12 cellular contexts compared by ENCODE assay signal in genomic region chr1:214187152-214187900, GRCh38.
DNase-seq lines count a peak whose midpoint lies in the region; ATAC-seq and TF ChIP-seq lines count a peak whose summit lies in the region.
"Had no signal": no experiment of that assay in that cellular context is flagged by ENCODE, and none has a peak within 500 bp of the region (broad histone marks: within the 10 kb centered on the region; RNA-seq: fewer than 3 reads in every experiment).

No MANE protein-coding gene starts in this region.

- no peaks in the 10 kb centered on the region for H3K36me3 Mint-ChIP-seq in CD8-positive, alpha-beta T cell
- H3K36me3 Mint-ChIP-seq: activated naive CD8-positive, alpha-beta T cell had no signal

- peaks cover 4% of the 10 kb centered on the region for H3K9me3 Mint-ChIP-seq in CD8-positive, alpha-beta T cell

- H3K4me2 ChIP-seq in osteoblast (ENCODE audit: insufficient read depth, low read length), result peak overlapping the region; percentile 37
- H3K4me2 ChIP-seq: KMS-11 had no signal

- H3K4me1 Mint-ChIP-seq in CD8-positive, alpha-beta T cell (ENCODE audit: low read depth), result peaks cover 6% of the 10 kb centered on the region

- H3K4me1 ChIP-seq in osteoblast (ENCODE audit: insufficient read depth, low read length) (no peaks in the 10 kb centered on the region), lower lobe of right lung (peaks cover 8% of the 10 kb centered on the region)
- no peaks in the 10 kb centered on the region for H3K4me1 ChIP-seq in CD8-positive, alpha-beta T cell (ENCODE audit: insufficient read depth, low read length)

- DNase-seq in D341Med (ENCODE audit: low spot score), result peak; percentile 87
- peak; percentile 12 for DNase-seq in NCI-H748 treated with DMSO at 0.1 percent for 48 hours (lab: John Stamatoyannopoulos, UW)
- DNase-seq in fibroblast of the aortic adventitia (ENCODE audit: low read depth), result no peak
- DNase-seq in osteoblast (ENCODE audit: insufficient read length, low spot score, missing footprints), result no peak
- no peak for DNase-seq in CD8-positive, alpha-beta T cell
- DNase-seq in activated CD8-positive, alpha-beta memory T cell treated with anti-CD3 and anti-CD28 coated beads, Interleukin-2, amount 50 U/mL, for 48 hours, result no peak
- no peak for DNase-seq in lower lobe of right lung
- DNase-seq in EL, result no peak
- DNase-seq: SW 1271 had no signal

- H3K79me2 ChIP-seq in osteoblast (ENCODE audit: insufficient read depth, low read length), result no peaks in the 10 kb centered on the region

- no peak for TF ChIP-seq CTCF in fibroblast of the aortic adventitia (IDR thresholded peaks at IDR 0.05; ENCODE audit: insufficient read depth, low read length)
- TF ChIP-seq CTCF in osteoblast (IDR thresholded peaks at IDR 0.05; ENCODE audit: extremely low read depth, low read depth, low read length), result no peak
- TF ChIP-seq CTCF in CD8-positive, alpha-beta T cell (IDR thresholded peaks at IDR 0.05), result no peak
- no peak for TF ChIP-seq CTCF in lower lobe of right lung (IDR thresholded peaks at IDR 0.05)

- H3K4me3 Mint-ChIP-seq in CD8-positive, alpha-beta T cell, result no peak overlapping the region
- H3K4me3 Mint-ChIP-seq: activated naive CD8-positive, alpha-beta T cell had no signal

- H3K4me3 ChIP-seq in fibroblast of the aortic adventitia (ENCODE audit: low read depth, low read length), result peak overlapping the region; percentile 44
- H3K4me3 ChIP-seq in osteoblast (ENCODE audit: insufficient read depth, low read length), result peak overlapping the region; percentile 47
- H3K4me3 ChIP-seq in CD8-positive, alpha-beta T cell (ENCODE audit: low read depth, low read length), result no peak overlapping the region
- no peak overlapping the region for H3K4me3 ChIP-seq in lower lobe of right lung
- H3K4me3 ChIP-seq: HAP-1 had no signal

- H3K27ac ChIP-seq in osteoblast (ENCODE audit: low read depth, low read length), result no peak overlapping the region
- no peak overlapping the region for H3K27ac ChIP-seq in CD8-positive, alpha-beta T cell (ENCODE audit: low read depth, low read length)
- no peak overlapping the region for H3K27ac ChIP-seq in lower lobe of right lung
- H3K27ac ChIP-seq: KMS-11 had no signal

- no peak for ATAC-seq in CD8-positive, alpha-beta T cell
- no peak for ATAC-seq in lower lobe of right lung

- peak overlapping the region; percentile 57 for H2AFZ ChIP-seq in osteoblast (ENCODE audit: low read length)

- no peaks in the 10 kb centered on the region for H3K9me3 ChIP-seq in osteoblast (ENCODE audit: low read depth, low read length)
- no peaks in the 10 kb centered on the region for H3K9me3 ChIP-seq in CD8-positive, alpha-beta T cell (ENCODE audit: low read length)
- no peaks in the 10 kb centered on the region for H3K9me3 ChIP-seq in lower lobe of right lung
- H3K9me3 ChIP-seq: HAP-1 had no signal

- intact Hi-C loops in CD8-positive, alpha-beta T cell (cut with DNase I, micrococcal nuclease), result no loop called here
- intact Hi-C loops in lower lobe of right lung (cut with DNase I), result no loop called here

- peaks cover 48% of the 10 kb centered on the region for H3K27me3 Mint-ChIP-seq in CD8-positive, alpha-beta T cell (ENCODE audit: low read depth)

- POLR2A ChIA-PET in CD8-positive, alpha-beta T cell (lab: Charles Lee), result no interaction called here

- CTCF ChIA-PET in CD8-positive, alpha-beta T cell (lab: Charles Lee), result no interaction called here

- no peaks in the 10 kb centered on the region for H3K36me3 ChIP-seq in osteoblast (ENCODE audit: insufficient read depth, low read length)
- H3K36me3 ChIP-seq in CD8-positive, alpha-beta T cell (ENCODE audit: insufficient read depth, low read length), result no peaks in the 10 kb centered on the region
- no peaks in the 10 kb centered on the region for H3K36me3 ChIP-seq in lower lobe of right lung
- H3K36me3 ChIP-seq: HAP-1 had no signal

- no peaks in the 10 kb centered on the region for H4K20me1 ChIP-seq in osteoblast (ENCODE audit: insufficient read depth, low read length)

- peaks cover 56% of the 10 kb centered on the region for H3K27me3 ChIP-seq in osteoblast (ENCODE audit: insufficient read depth, low read length)
- peaks cover 6% of the 10 kb centered on the region for H3K27me3 ChIP-seq in CD8-positive, alpha-beta T cell (ENCODE audit: insufficient read depth, low read length)
- peaks cover 43% of the 10 kb centered on the region for H3K27me3 ChIP-seq in lower lobe of right lung (ENCODE audit: low read depth)

- H3K27ac Mint-ChIP-seq in CD8-positive, alpha-beta T cell, result no peak overlapping the region
- H3K27ac Mint-ChIP-seq: activated naive CD8-positive, alpha-beta T cell had no signal

Comparison
In these comparisons a context has a peak if more than half of its experiments do, and no peak if none do; other contexts are left out.
1. DNase-seq: peak in D341Med (single experiment) and NCI-H748 treated with DMSO at 0.1 percent for 48 hours (single experiment); none in fibroblast of the aortic adventitia (single experiment), osteoblast (single experiment), CD8-positive, alpha-beta T cell (0 of 7), activated CD8-positive, alpha-beta memory T cell treated with anti-CD3 and anti-CD28 coated beads, Interleukin-2, amount 50 U/mL, for 48 hours (single experiment), lower lobe of right lung (single experiment) and EL (single experiment).
2. H3K4me3 ChIP-seq: peak in fibroblast of the aortic adventitia (single experiment) and osteoblast (single experiment); none in CD8-positive, alpha-beta T cell (single experiment) and lower lobe of right lung (single experiment).